Comparison of ENCODE assay signal across 8 cellular contexts in genomic region chr5:43017438-43017820, GRCh38. TPM values are rescaled to one million over a fixed set of nuclear protein-coding genes. Genes with fewer than 3 reads are reported as not detected.
DNase-seq lines count a peak whose midpoint lies in the region; ATAC-seq, FAIRE-seq and TF ChIP-seq lines count a peak whose summit lies in the region.

No MANE protein-coding gene starts in this region.

- in situ Hi-C loops in mammary epithelial cell (cut with MboI; ENCODE audit: low sequenced_read_pairs in 2 of 2) = no loop called here

- peak overlapping the region; percentile 88 for H3K4me3 Mint-ChIP-seq in stimulated activated naive CD8-positive, alpha-beta T cell treated with anti-CD3 and anti-CD28 coated beads, Interleukin-15, Interleukin-2, amounts not matched to agents 100 ng/mL and 50 ng/mL, for 24 hours

- POLR2A ChIA-PET in OCI-LY7 (lab: Charles Lee) = interaction anchor here (2.0 to 6.6 kb wide), 2 partner anchors 9 to 24 kb away, joined by 10 to 88 read pairs; no protein-coding TSS in a partner anchor

- H3K4me3 ChIP-seq in OCI-LY7 (ENCODE audit: low read depth, low read length, poor library complexity, severe bottlenecking) = peak overlapping the region; percentile 76
- no peak overlapping the region for H3K4me3 ChIP-seq in mammary epithelial cell (replicated peaks in 1 of 3; ENCODE audit: insufficient read depth in 1 of 3, low read depth in 2 of 3, low read length in 3 of 3)

- peaks cover 50% of the 10 kb centered on the region for H3K4me1 Mint-ChIP-seq in stimulated activated naive CD8-positive, alpha-beta T cell treated with anti-CD3 and anti-CD28 coated beads, Interleukin-15, Interleukin-2, amounts not matched to agents 100 ng/mL and 50 ng/mL, for 24 hours (ENCODE audit: low read depth)

- dilution Hi-C loops in mammary epithelial cell (cut with HindIII; ENCODE audit: low sequenced_read_pairs) = loop anchor here (5.0 kb wide), 1 partner anchor 80 kb away; no protein-coding TSS in a partner anchor

- H3K36me3 ChIP-seq in OCI-LY7 (ENCODE audit: insufficient read depth, low read length) (no peaks in the 10 kb centered on the region), mammary epithelial cell (ENCODE audit: insufficient read depth, low read length) (no peaks in the 10 kb centered on the region)

- H3K27ac ChIP-seq in C4-2B (peak overlapping the region; percentile 77), OCI-LY7 (ENCODE audit: low read depth, low read length, poor library complexity, severe bottlenecking) (peak overlapping the region; percentile 93), mammary epithelial cell (ENCODE audit: insufficient read depth, low read depth, low read length) (no peak overlapping the region)

- H3K27me3 ChIP-seq in mammary epithelial cell (ENCODE audit: insufficient read depth, low read length) = no peaks in the 10 kb centered on the region

- no peak for DNase-seq in H54 (ENCODE audit: insufficient read length, low spot score)
- DNase-seq in OCI-LY7 (ENCODE audit: low spot score) = peak; percentile 31
- DNase-seq in mammary epithelial cell = no peak
- DNase-seq in left colon = peak in 1 of 2 donors; percentile 52
- DNase-seq in pons (ENCODE audit: low spot score) = no peak

- peaks cover 18% of the 10 kb centered on the region for H3K79me2 ChIP-seq in OCI-LY7 (ENCODE audit: insufficient read depth, low read depth, low read length)
- no peaks in the 10 kb centered on the region for H3K79me2 ChIP-seq in mammary epithelial cell (ENCODE audit: insufficient read depth, low read length)

- H3K27ac Mint-ChIP-seq in stimulated activated naive CD8-positive, alpha-beta T cell treated with anti-CD3 and anti-CD28 coated beads, Interleukin-15, Interleukin-2, amounts not matched to agents 100 ng/mL and 50 ng/mL, for 24 hours = peak overlapping the region; percentile 95

- TF ChIP-seq POLR2A in H54 (IDR thresholded peaks at IDR 0.05; ENCODE audit: low read depth, low read length) = no peak

- H3K4me2 ChIP-seq in OCI-LY7 (ENCODE audit: low read length) = peak overlapping the region; percentile 98
- H3K4me2 ChIP-seq in mammary epithelial cell (ENCODE audit: insufficient read depth, low read depth, low read length) = no peak overlapping the region

- no peaks in the 10 kb centered on the region for H3K9me2 ChIP-seq in OCI-LY7 (ENCODE audit: insufficient read depth, low read length)

- no peak for TF ChIP-seq CTCF in C4-2B (conservative IDR thresholded peaks at IDR 0.05)
- TF ChIP-seq CTCF in OCI-LY7 (conservative IDR thresholded peaks at IDR 0.05; ENCODE audit: low read length) = no peak
- no peak for TF ChIP-seq CTCF in mammary epithelial cell (conservative IDR thresholded peaks at IDR 0.05 in 1 of 2, IDR thresholded peaks at IDR 0.05 in 1 of 2; ENCODE audit: extremely low read depth in 1 of 2, insufficient read depth in 1 of 2, low read depth in 1 of 2, low read length in 2 of 2)

- H3K4me1 ChIP-seq in OCI-LY7 (ENCODE audit: insufficient read depth, low read length, poor library complexity, severe bottlenecking) = peaks cover 42% of the 10 kb centered on the region
- no peaks in the 10 kb centered on the region for H3K4me1 ChIP-seq in mammary epithelial cell (ENCODE audit: insufficient read depth, low read length)

- H2AFZ ChIP-seq in OCI-LY7 (ENCODE audit: low read length) (peak overlapping the region; percentile 30; the same call in 1 of the 2 replicates), mammary epithelial cell (ENCODE audit: low read depth, low read length) (peak overlapping the region; percentile 52)

- H3K27me3 Mint-ChIP-seq in stimulated activated naive CD8-positive, alpha-beta T cell treated with anti-CD3 and anti-CD28 coated beads, Interleukin-15, Interleukin-2, amounts not matched to agents 100 ng/mL and 50 ng/mL, for 24 hours = no peaks in the 10 kb centered on the region

- FAIRE-seq in H54 (lab: Jason Lieb, UNC) = peak; percentile 20

- CTCF ChIA-PET in OCI-LY7 (lab: Charles Lee; ENCODE audit: unreplicated experiment) = no interaction called here
- CTCF ChIA-PET in mammary epithelial cell (lab: Charles Lee; ENCODE audit: low non-redundant PET) = no interaction called here

- BruUV-seq in OCI-LY7 (replicated peaks; lab: Mats Ljungman, UMichigan) = TSS peak; percentile 64
- BruUV-seq in mammary epithelial cell (replicated peaks; lab: Mats Ljungman, UMichigan) = no TSS peak

- 45% methylated on average over 13 of the region's 13 CpGs for WGBS in mammary epithelial cell (ENCODE audit: low coverage, missing lambda C conversion rate)

- intact Hi-C loops in OCI-LY7 (cut with micrococcal nuclease; ENCODE audit: unreplicated experiment) (no loop called here), mammary epithelial cell (cut with micrococcal nuclease) (no loop called here), left colon (cut with DNase I, micrococcal nuclease) (no loop called here)

- H3K9me3 ChIP-seq in OCI-LY7 (ENCODE audit: low read length) = no peaks in the 10 kb centered on the region
- H3K9me3 ChIP-seq in mammary epithelial cell (replicated peaks; ENCODE audit: insufficient read depth, low read length) = peaks cover 20% of the 10 kb centered on the region

- peak; percentile 48 for ATAC-seq in left colon
- ATAC-seq in GM19452 (IDR thresholded peaks at IDR 0.05; ENCODE audit: unreplicated experiment) = no peak

- H3K9me3 Mint-ChIP-seq in stimulated activated naive CD8-positive, alpha-beta T cell treated with anti-CD3 and anti-CD28 coated beads, Interleukin-15, Interleukin-2, amounts not matched to agents 100 ng/mL and 50 ng/mL, for 24 hours = no peaks in the 10 kb centered on the region

- no peaks in the 10 kb centered on the region for H3K36me3 Mint-ChIP-seq in stimulated activated naive CD8-positive, alpha-beta T cell treated with anti-CD3 and anti-CD28 coated beads, Interleukin-15, Interleukin-2, amounts not matched to agents 100 ng/mL and 50 ng/mL, for 24 hours (ENCODE audit: low read depth)

- no peak overlapping the region for H3K9ac ChIP-seq in mammary epithelial cell (ENCODE audit: insufficient read depth, low read length)

- no peaks in the 10 kb centered on the region for H4K20me1 ChIP-seq in OCI-LY7 (ENCODE audit: insufficient read depth, low read length)
- H4K20me1 ChIP-seq in mammary epithelial cell (ENCODE audit: insufficient read depth, low read length) = no peaks in the 10 kb centered on the region

RNA-seq across cellular contexts. Expression of gene ANXA2R, which starts 22.7 kb away (rescaled TPM):
- 13.5 and 15.4 TPM in 2 replicates for total RNA-seq in OCI-LY7 (2014; rRNA removed; shearing (Covaris generic))
- total RNA-seq in OCI-LY7 (2022) = 11.4 and 15.1 TPM in 2 replicates
- total RNA-seq in mammary epithelial cell = 1 to 10 TPM; 2.2 TPM
- polyA plus RNA-seq in mammary epithelial cell = 0.07 TPM
- polyA minus RNA-seq in mammary epithelial cell = not detected
- 1 to 10 TPM; 1.0 to 1.3 TPM for total RNA-seq in left colon
